1 cellular context compared by ENCODE assay signal in genomic region chr10:60291354-60291930, GRCh38.
A peak's percentile ranks its signal among the peaks of the same experiment; 100 is the strongest.
TF ChIP-seq lines count a peak whose summit lies in the region.

No MANE protein-coding gene starts in this region.

TF ChIP-seq in K562, 482 proteins besides CTCF, POLR2A, EP300 and RAD21 (continued from another document and continues in another):
- TF ChIP-seq, protein P1, sequence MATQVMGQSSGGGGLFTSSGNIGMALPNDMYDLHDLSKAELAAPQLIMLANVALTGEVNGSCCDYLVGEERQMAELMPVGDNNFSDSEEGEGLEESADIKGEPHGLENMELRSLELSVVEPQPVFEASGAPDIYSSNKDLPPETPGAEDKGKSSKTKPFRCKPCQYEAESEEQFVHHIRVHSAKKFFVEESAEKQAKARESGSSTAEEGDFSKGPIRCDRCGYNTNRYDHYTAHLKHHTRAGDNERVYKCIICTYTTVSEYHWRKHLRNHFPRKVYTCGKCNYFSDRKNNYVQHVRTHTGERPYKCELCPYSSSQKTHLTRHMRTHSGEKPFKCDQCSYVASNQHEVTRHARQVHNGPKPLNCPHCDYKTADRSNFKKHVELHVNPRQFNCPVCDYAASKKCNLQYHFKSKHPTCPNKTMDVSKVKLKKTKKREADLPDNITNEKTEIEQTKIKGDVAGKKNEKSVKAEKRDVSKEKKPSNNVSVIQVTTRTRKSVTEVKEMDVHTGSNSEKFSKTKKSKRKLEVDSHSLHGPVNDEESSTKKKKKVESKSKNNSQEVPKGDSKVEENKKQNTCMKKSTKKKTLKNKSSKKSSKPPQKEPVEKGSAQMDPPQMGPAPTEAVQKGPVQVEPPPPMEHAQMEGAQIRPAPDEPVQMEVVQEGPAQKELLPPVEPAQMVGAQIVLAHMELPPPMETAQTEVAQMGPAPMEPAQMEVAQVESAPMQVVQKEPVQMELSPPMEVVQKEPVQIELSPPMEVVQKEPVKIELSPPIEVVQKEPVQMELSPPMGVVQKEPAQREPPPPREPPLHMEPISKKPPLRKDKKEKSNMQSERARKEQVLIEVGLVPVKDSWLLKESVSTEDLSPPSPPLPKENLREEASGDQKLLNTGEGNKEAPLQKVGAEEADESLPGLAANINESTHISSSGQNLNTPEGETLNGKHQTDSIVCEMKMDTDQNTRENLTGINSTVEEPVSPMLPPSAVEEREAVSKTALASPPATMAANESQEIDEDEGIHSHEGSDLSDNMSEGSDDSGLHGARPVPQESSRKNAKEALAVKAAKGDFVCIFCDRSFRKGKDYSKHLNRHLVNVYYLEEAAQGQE (CRISPR knock-in tag; IDR thresholded peaks at IDR 0.05; ENCODE audit: low read depth) = no peak
- TF ChIP-seq ARID4B (CRISPR knock-in tag; IDR thresholded peaks at IDR 0.05) (no peak), TFAM (CRISPR knock-in tag; conservative IDR thresholded peaks at IDR 0.05) (no peak), SRF (CRISPR knock-in tag; IDR thresholded peaks at IDR 0.05) (no peak), FOXP1 (CRISPR knock-in tag; IDR thresholded peaks at IDR 0.05) (no peak), NFE2 (IDR thresholded peaks at IDR 0.05; ENCODE audit: low read depth) (peak; percentile 61; the same call in 1 of the 2 replicates), FOSL1 (tag; conservative IDR thresholded peaks at IDR 0.05) (peak; percentile 32), ATF3 (IDR thresholded peaks at IDR 0.05) (peak; percentile 73), ATF3 (CRISPR knock-in tag; conservative IDR thresholded peaks at IDR 0.05) (no peak), NFIC (IDR thresholded peaks at IDR 0.05) (peak; percentile 41; the same call in 1 of the 2 replicates), DMBX1 (CRISPR knock-in tag; IDR thresholded peaks at IDR 0.05; ENCODE audit: borderline replicate concordance) (no peak), THRAP3 (IDR thresholded peaks at IDR 0.05; ENCODE audit: borderline replicate concordance) (no peak), IRF1 (CRISPR knock-in tag; IDR thresholded peaks at IDR 0.05; ENCODE audit: borderline replicate concordance) (no peak), ARID1B (IDR thresholded peaks at IDR 0.05) (peak; percentile 13; the same call in 1 of the 2 replicates), STAG1 (CRISPR knock-in tag; IDR thresholded peaks at IDR 0.05; ENCODE audit: borderline replicate concordance) (no peak), PHF8 (IDR thresholded peaks at IDR 0.05; ENCODE audit: borderline replicate concordance, low read length) (no peak), SMARCE1 (IDR thresholded peaks at IDR 0.05) (0 out of 2 replicates have a peak, but pooled peaks have one; percentile 21), CEBPB (tag; IDR thresholded peaks at IDR 0.05) (peak; percentile 98), SMARCA4 (IDR thresholded peaks at IDR 0.05) (0 out of 2 replicates have a peak, but pooled peaks have one; percentile 42), ZNF699 (CRISPR knock-in tag; IDR thresholded peaks at IDR 0.05; ENCODE audit: insufficient replicate concordance) (no peak), GTF2E2 (tag; IDR thresholded peaks at IDR 0.05) (no peak), ELF1 (tag; IDR thresholded peaks at IDR 0.05) (no peak), CEBPG (CRISPR knock-in tag; IDR thresholded peaks at IDR 0.05) (no peak), CEBPG (tag; conservative IDR thresholded peaks at IDR 0.05 in 1 of 2, IDR thresholded peaks at IDR 0.05 in 1 of 2) (peak; percentile 85 to 99), TFAP4 (CRISPR knock-in tag; IDR thresholded peaks at IDR 0.05; ENCODE audit: borderline replicate concordance) (no peak), PURB (CRISPR knock-in tag; IDR thresholded peaks at IDR 0.05; ENCODE audit: low read depth) (no peak), HBP1 (CRISPR knock-in tag; IDR thresholded peaks at IDR 0.05) (no peak), MTA2 (IDR thresholded peaks at IDR 0.05; ENCODE audit: low read depth) (no peak), E2F3 (CRISPR knock-in tag; IDR thresholded peaks at IDR 0.05) (no peak), SREBF2 (CRISPR knock-in tag; IDR thresholded peaks at IDR 0.05) (no peak), NFYB (IDR thresholded peaks at IDR 0.05; ENCODE audit: extremely low read depth, insufficient read length) (no peak), POU5F1 (IDR thresholded peaks at IDR 0.05; ENCODE audit: borderline replicate concordance, low read depth, low read length, partially characterized antibody) (no peak), ZNF707 (CRISPR knock-in tag; conservative IDR thresholded peaks at IDR 0.05) (no peak), ATF1 (CRISPR knock-in tag; IDR thresholded peaks at IDR 0.05) (no peak), ATF1 (tag; IDR thresholded peaks at IDR 0.05) (peak; percentile 55)
- TF ChIP-seq, protein P2, sequence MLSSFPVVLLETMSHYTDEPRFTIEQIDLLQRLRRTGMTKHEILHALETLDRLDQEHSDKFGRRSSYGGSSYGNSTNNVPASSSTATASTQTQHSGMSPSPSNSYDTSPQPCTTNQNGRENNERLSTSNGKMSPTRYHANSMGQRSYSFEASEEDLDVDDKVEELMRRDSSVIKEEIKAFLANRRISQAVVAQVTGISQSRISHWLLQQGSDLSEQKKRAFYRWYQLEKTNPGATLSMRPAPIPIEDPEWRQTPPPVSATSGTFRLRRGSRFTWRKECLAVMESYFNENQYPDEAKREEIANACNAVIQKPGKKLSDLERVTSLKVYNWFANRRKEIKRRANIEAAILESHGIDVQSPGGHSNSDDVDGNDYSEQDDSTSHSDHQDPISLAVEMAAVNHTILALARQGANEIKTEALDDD (IDR thresholded peaks at IDR 0.05) = peak; percentile 40; the same call in 1 of the 2 replicates
- TF ChIP-seq, protein P3, sequence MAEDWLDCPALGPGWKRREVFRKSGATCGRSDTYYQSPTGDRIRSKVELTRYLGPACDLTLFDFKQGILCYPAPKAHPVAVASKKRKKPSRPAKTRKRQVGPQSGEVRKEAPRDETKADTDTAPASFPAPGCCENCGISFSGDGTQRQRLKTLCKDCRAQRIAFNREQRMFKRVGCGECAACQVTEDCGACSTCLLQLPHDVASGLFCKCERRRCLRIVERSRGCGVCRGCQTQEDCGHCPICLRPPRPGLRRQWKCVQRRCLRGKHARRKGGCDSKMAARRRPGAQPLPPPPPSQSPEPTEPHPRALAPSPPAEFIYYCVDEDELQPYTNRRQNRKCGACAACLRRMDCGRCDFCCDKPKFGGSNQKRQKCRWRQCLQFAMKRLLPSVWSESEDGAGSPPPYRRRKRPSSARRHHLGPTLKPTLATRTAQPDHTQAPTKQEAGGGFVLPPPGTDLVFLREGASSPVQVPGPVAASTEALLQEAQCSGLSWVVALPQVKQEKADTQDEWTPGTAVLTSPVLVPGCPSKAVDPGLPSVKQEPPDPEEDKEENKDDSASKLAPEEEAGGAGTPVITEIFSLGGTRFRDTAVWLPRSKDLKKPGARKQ (CRISPR knock-in tag; IDR thresholded peaks at IDR 0.05) = no peak
- TF ChIP-seq, protein P4, sequence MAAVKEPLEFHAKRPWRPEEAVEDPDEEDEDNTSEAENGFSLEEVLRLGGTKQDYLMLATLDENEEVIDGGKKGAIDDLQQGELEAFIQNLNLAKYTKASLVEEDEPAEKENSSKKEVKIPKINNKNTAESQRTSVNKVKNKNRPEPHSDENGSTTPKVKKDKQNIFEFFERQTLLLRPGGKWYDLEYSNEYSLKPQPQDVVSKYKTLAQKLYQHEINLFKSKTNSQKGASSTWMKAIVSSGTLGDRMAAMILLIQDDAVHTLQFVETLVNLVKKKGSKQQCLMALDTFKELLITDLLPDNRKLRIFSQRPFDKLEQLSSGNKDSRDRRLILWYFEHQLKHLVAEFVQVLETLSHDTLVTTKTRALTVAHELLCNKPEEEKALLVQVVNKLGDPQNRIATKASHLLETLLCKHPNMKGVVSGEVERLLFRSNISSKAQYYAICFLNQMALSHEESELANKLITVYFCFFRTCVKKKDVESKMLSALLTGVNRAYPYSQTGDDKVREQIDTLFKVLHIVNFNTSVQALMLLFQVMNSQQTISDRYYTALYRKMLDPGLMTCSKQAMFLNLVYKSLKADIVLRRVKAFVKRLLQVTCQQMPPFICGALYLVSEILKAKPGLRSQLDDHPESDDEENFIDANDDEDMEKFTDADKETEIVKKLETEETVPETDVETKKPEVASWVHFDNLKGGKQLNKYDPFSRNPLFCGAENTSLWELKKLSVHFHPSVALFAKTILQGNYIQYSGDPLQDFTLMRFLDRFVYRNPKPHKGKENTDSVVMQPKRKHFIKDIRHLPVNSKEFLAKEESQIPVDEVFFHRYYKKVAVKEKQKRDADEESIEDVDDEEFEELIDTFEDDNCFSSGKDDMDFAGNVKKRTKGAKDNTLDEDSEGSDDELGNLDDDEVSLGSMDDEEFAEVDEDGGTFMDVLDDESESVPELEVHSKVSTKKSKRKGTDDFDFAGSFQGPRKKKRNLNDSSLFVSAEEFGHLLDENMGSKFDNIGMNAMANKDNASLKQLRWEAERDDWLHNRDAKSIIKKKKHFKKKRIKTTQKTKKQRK (IDR thresholded peaks at IDR 0.05; ENCODE audit: borderline replicate concordance, low read depth, low read length) = no peak
- TF ChIP-seq, protein P5, sequence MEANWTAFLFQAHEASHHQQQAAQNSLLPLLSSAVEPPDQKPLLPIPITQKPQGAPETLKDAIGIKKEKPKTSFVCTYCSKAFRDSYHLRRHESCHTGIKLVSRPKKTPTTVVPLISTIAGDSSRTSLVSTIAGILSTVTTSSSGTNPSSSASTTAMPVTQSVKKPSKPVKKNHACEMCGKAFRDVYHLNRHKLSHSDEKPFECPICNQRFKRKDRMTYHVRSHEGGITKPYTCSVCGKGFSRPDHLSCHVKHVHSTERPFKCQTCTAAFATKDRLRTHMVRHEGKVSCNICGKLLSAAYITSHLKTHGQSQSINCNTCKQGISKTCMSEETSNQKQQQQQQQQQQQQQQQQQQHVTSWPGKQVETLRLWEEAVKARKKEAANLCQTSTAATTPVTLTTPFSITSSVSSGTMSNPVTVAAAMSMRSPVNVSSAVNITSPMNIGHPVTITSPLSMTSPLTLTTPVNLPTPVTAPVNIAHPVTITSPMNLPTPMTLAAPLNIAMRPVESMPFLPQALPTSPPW (CRISPR knock-in tag; IDR thresholded peaks at IDR 0.05) = no peak
- TF ChIP-seq, protein P6, sequence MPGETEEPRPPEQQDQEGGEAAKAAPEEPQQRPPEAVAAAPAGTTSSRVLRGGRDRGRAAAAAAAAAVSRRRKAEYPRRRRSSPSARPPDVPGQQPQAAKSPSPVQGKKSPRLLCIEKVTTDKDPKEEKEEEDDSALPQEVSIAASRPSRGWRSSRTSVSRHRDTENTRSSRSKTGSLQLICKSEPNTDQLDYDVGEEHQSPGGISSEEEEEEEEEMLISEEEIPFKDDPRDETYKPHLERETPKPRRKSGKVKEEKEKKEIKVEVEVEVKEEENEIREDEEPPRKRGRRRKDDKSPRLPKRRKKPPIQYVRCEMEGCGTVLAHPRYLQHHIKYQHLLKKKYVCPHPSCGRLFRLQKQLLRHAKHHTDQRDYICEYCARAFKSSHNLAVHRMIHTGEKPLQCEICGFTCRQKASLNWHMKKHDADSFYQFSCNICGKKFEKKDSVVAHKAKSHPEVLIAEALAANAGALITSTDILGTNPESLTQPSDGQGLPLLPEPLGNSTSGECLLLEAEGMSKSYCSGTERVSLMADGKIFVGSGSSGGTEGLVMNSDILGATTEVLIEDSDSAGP (CRISPR knock-in tag; IDR thresholded peaks at IDR 0.05) = no peak
